ENCODE assay signal across 29 cellular contexts in the genomic region with DNA sequence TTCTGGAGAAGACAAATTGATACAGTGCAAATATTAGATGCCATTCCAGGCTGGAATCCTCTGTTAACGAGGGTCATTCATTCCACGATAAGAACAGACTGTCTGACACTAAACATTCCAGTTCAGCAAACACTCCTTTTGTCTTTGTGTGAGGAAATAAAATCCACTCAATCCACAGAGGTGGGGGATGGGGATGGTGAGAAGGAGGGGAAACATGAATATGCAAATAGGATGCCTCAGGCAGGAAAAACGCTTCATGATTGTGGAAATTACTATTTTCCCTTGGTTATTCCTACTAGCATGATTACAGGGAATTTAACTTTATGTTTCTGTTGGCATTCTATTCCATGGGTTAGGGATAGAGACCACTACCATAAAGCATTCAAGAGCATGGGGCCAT.
DNase-seq lines count a peak whose midpoint lies in the region; TF ChIP-seq lines count a peak whose summit lies in the region.
"Had no signal": no experiment of that assay in that cellular context is flagged by ENCODE, and none has a peak within 500 bp of the region (broad histone marks: within the 10 kb centered on the region; RNA-seq: fewer than 3 reads in every experiment).

No MANE protein-coding gene starts in this region.

- no peaks in the 10 kb centered on the region for H4K20me1 ChIP-seq in smooth muscle cell (ENCODE audit: low read depth)
- H4K20me1 ChIP-seq: BLaER1 had no signal

- 27% methylated on average over 3 of the region's 3 CpGs for WGBS in smooth muscle cell (ENCODE audit: low lambda C conversion rate)

- DNase-seq in NCI-H2029 (lab: John Stamatoyannopoulos, UW) (peak; percentile 57), smooth muscle cell (lab: John Stamatoyannopoulos, UW; ENCODE audit: unreplicated experiment) (no peak), HuH-7 (ENCODE audit: low spot score) (no peak), chondrocyte (ENCODE audit: low spot score) (no peak)
- no peak for DNase-seq in activated CD4-positive, alpha-beta T cell treated with anti-CD3 and anti-CD28 coated beads for 1 hour
- DNase-seq: activated CD4-positive, alpha-beta T cell treated with anti-CD3 and anti-CD28 coated beads, Interleukin-2, amount 10 ng/mL, durations not matched to agents 24 days and 14 days; activated effector memory CD4-positive, alpha-beta T cell treated with Interleukin-2 at 50 U/mL for 16 hours; activated naive CD8-positive, alpha-beta T cell treated with anti-CD3 and anti-CD28 coated beads for 36 hours; activated T-cell treated with anti-CD3 and anti-CD28 coated beads, Interleukin-2, amount 50 U/mL, for 1 hour; aorta; cortex of kidney; EL; islet precursor cell; MV-4-11; naive B cell; NCI-H1694; NCI-H2227 treated with DMSO at 0.1 percent for 48 hours; Peyer's patch; psoas muscle; SIG-M5; stimulated activated CD4-positive, alpha-beta T cell treated with anti-CD3 and anti-CD28 coated beads, Interleukin-15, amount 100 ng/mL, for 24 hours; stimulated activated naive CD4-positive, alpha-beta T cell; uterus had no signal

- H3K9me3 Mint-ChIP-seq in chondrocyte (ENCODE audit: low read depth): no peaks in the 10 kb centered on the region
- H3K9me3 Mint-ChIP-seq: activated CD4-positive, alpha-beta T cell treated with anti-CD3 and anti-CD28 coated beads, Interleukin-2, amount 10 ng/mL, durations not matched to agents 24 days and 14 days; activated naive CD8-positive, alpha-beta T cell treated with anti-CD3 and anti-CD28 coated beads for 36 hours; IgD-negative memory B cell; mesothelial cell of epicardium; naive B cell had no signal

- H3K4me3 ChIP-seq in iPS-20b (ENCODE audit: low read length) (no peak overlapping the region), smooth muscle cell (no peak overlapping the region)
- H3K4me3 ChIP-seq: BLaER1, cardiac muscle cell, Peyer's patch, psoas muscle, uterus had no signal

- H3K4me3 Mint-ChIP-seq in chondrocyte (ENCODE audit: unreplicated experiment): no peak overlapping the region
- H3K4me3 Mint-ChIP-seq: activated CD4-positive, alpha-beta T cell treated with anti-CD3 and anti-CD28 coated beads, Interleukin-2, amount 10 ng/mL, durations not matched to agents 24 days and 14 days; activated naive CD8-positive, alpha-beta T cell treated with anti-CD3 and anti-CD28 coated beads for 36 hours; IgD-negative memory B cell; mesothelial cell of epicardium; naive B cell had no signal

- H2AFZ ChIP-seq in smooth muscle cell (ENCODE audit: low read depth): no peak overlapping the region

- H3K27ac Mint-ChIP-seq in chondrocyte (ENCODE audit: unreplicated experiment): no peak overlapping the region
- H3K27ac Mint-ChIP-seq: activated CD4-positive, alpha-beta T cell treated with anti-CD3 and anti-CD28 coated beads, Interleukin-2, amount 10 ng/mL, durations not matched to agents 24 days and 14 days; activated naive CD8-positive, alpha-beta T cell treated with anti-CD3 and anti-CD28 coated beads for 36 hours; naive B cell had no signal

- H3K36me3 ChIP-seq in iPS-20b (ENCODE audit: insufficient read depth, low read depth, low read length) (peaks cover 35% of the 10 kb centered on the region), smooth muscle cell (ENCODE audit: low read depth) (no peaks in the 10 kb centered on the region)
- H3K36me3 ChIP-seq: cardiac muscle cell, uterus had no signal

- no peak overlapping the region for H3K9ac ChIP-seq in iPS-20b (ENCODE audit: low read depth, low read length)
- no peak overlapping the region for H3K9ac ChIP-seq in smooth muscle cell (ENCODE audit: low read depth)
- H3K9ac ChIP-seq: BLaER1 had no signal

- H3K27me3 ChIP-seq in iPS-20b (ENCODE audit: insufficient read depth, low read length) (no peaks in the 10 kb centered on the region), smooth muscle cell (ENCODE audit: low read depth) (no peaks in the 10 kb centered on the region)
- H3K27me3 ChIP-seq: BLaER1, cardiac muscle cell, Peyer's patch, uterus had no signal

- peaks cover 20% of the 10 kb centered on the region for H3K4me1 Mint-ChIP-seq in chondrocyte (ENCODE audit: low read depth)
- H3K4me1 Mint-ChIP-seq: activated naive CD8-positive, alpha-beta T cell treated with anti-CD3 and anti-CD28 coated beads for 36 hours; IgD-negative memory B cell had no signal

- H3K4me1 ChIP-seq in iPS-20b (ENCODE audit: insufficient read depth, low read length) (peaks cover 39% of the 10 kb centered on the region), smooth muscle cell (ENCODE audit: low read depth) (peaks cover 22% of the 10 kb centered on the region)
- H3K4me1 ChIP-seq: BLaER1, Peyer's patch, psoas muscle, uterus had no signal

- peak overlapping the region; percentile 28 for H3K4me2 ChIP-seq in smooth muscle cell
- H3K4me2 ChIP-seq: BLaER1 had no signal

- TF ChIP-seq CTCF in VCaP (conservative IDR thresholded peaks at IDR 0.05) (no peak), smooth muscle cell (IDR thresholded peaks at IDR 0.05; ENCODE audit: borderline replicate concordance, insufficient read depth, poor library complexity, severe bottlenecking) (no peak), chondrocyte (IDR thresholded peaks at IDR 0.05) (no peak)

- peaks cover 2% of the 10 kb centered on the region for H3K36me3 Mint-ChIP-seq in chondrocyte (ENCODE audit: low read depth)
- H3K36me3 Mint-ChIP-seq: activated naive CD8-positive, alpha-beta T cell treated with anti-CD3 and anti-CD28 coated beads for 36 hours had no signal

- H3K9me3 ChIP-seq in iPS-20b (ENCODE audit: insufficient read depth, low read depth, low read length): no peaks in the 10 kb centered on the region; the same call in 1 of the 2 replicates
- no peaks in the 10 kb centered on the region for H3K9me3 ChIP-seq in smooth muscle cell (replicated peaks; ENCODE audit: low read depth)
- H3K9me3 ChIP-seq: BLaER1, Peyer's patch, psoas muscle, uterus had no signal

- H3K27me3 Mint-ChIP-seq in chondrocyte (ENCODE audit: low read depth): peaks cover 4% of the 10 kb centered on the region
- H3K27me3 Mint-ChIP-seq: activated naive CD8-positive, alpha-beta T cell treated with anti-CD3 and anti-CD28 coated beads for 36 hours; naive B cell had no signal

- H3K27ac ChIP-seq in VCaP: peak overlapping the region; percentile 44
- peak overlapping the region; percentile 21 for H3K27ac ChIP-seq in iPS-20b (ENCODE audit: low read length)
- H3K27ac ChIP-seq in smooth muscle cell (ENCODE audit: low read depth): no peak overlapping the region
- H3K27ac ChIP-seq: BLaER1, cardiac muscle cell, Peyer's patch, psoas muscle, uterus had no signal

- no peaks in the 10 kb centered on the region for H3F3A ChIP-seq in smooth muscle cell (ENCODE audit: low read depth)

- H3K79me2 ChIP-seq in smooth muscle cell (ENCODE audit: low read depth): no peaks in the 10 kb centered on the region
